20 cellular contexts compared by ENCODE assay signal in the genomic region with DNA sequence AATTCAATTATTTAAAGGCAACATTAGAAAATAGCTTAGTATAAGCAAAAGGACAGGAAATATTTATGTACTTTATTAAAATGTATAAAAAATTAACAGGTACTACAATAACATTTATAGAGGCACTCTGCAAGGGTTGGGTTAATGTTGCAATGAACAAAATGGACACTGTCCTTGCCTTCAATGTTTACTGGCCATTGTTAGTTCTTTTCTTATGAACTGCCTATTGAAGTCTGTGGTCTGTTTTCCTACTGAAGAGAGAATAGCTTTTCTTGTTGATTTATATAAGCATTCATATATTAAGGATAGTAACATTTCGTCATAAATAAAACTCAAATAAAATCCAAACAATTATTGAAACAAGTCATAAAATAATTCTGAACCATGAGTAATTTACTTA.
"Had no signal": no experiment of that assay in that cellular context is flagged by ENCODE, and none has a peak within 500 bp of the region (broad histone marks: within the 10 kb centered on the region; RNA-seq: fewer than 3 reads in every experiment).

No MANE protein-coding gene starts in this region.

- ATAC-seq: gastroesophageal sphincter; left lobe of liver; natural killer cell; right cardiac atrium; stimulated activated naive CD8-positive, alpha-beta T cell treated with anti-CD3 and anti-CD28 coated beads, Interleukin-15, Interleukin-2, amounts not matched to agents 100 U/mL and 50 U/mL, for 24 hours had no signal

- H3K36me3 Mint-ChIP-seq: activated naive CD4-positive, alpha-beta T cell treated with anti-CD3 and anti-CD28 coated beads, Interleukin-2, amount 10 ng/mL, durations not matched to agents 7 days and 5 days; natural killer cell had no signal

- H3K4me3 ChIP-seq: esophagus muscularis mucosa, gastroesophageal sphincter, lung, prostate gland, tibial artery had no signal

- H3K4me1 Mint-ChIP-seq: activated naive CD4-positive, alpha-beta T cell treated with anti-CD3 and anti-CD28 coated beads, Interleukin-2, amount 10 ng/mL, durations not matched to agents 7 days and 5 days; natural killer cell had no signal

- H3K27ac ChIP-seq: esophagus muscularis mucosa, gastroesophageal sphincter, prostate gland, tibial artery had no signal

- H3K4me3 Mint-ChIP-seq: activated naive CD4-positive, alpha-beta T cell treated with anti-CD3 and anti-CD28 coated beads, Interleukin-2, amount 10 ng/mL, durations not matched to agents 7 days and 5 days; natural killer cell; T-helper 1 cell treated with Interleukin-12 subunit alpha and Interleukin-12 subunit beta and Interleukin-4 antibody, amounts not matched to agents 30 μg/mL and 1 μg/mL, for 36 hours had no signal

- FAIRE-seq: colon, keratinocyte had no signal

- H3K4me1 ChIP-seq: prostate gland had no signal

- H3K27ac Mint-ChIP-seq: activated naive CD4-positive, alpha-beta T cell treated with anti-CD3 and anti-CD28 coated beads, Interleukin-2, amount 10 ng/mL, durations not matched to agents 7 days and 5 days; natural killer cell; T-helper 1 cell treated with Interleukin-12 subunit alpha and Interleukin-12 subunit beta and Interleukin-4 antibody, amounts not matched to agents 30 μg/mL and 1 μg/mL, for 36 hours had no signal

- H3K9me3 Mint-ChIP-seq: activated naive CD4-positive, alpha-beta T cell treated with anti-CD3 and anti-CD28 coated beads, Interleukin-2, amount 10 ng/mL, durations not matched to agents 7 days and 5 days; natural killer cell; T-helper 1 cell treated with Interleukin-12 subunit alpha and Interleukin-12 subunit beta and Interleukin-4 antibody, amounts not matched to agents 30 μg/mL and 1 μg/mL, for 36 hours had no signal

- H3K36me3 ChIP-seq: esophagus muscularis mucosa, gastroesophageal sphincter, prostate gland, tibial artery had no signal

- H3K27me3 ChIP-seq: esophagus muscularis mucosa, gastroesophageal sphincter, tibial artery had no signal

- H3K9me3 ChIP-seq: esophagus muscularis mucosa, gastroesophageal sphincter, prostate gland, tibial artery had no signal

- DNase-seq: activated CD4-positive, alpha-beta T cell treated with anti-CD3 and anti-CD28 coated beads for 4 hours; activated CD4-positive, alpha-beta T cell treated with anti-CD3 and anti-CD28 coated beads, Interleukin-2, amount 50 U/mL, for 48 hours; activated CD4-positive, CD25-positive, alpha-beta regulatory T cell; activated effector memory CD4-positive, alpha-beta T cell treated with Interleukin-2 at 50 U/mL for 16 hours; activated naive CD4-positive, alpha-beta T cell treated with anti-CD3 and anti-CD28 coated beads, Interleukin-2, amount 10 ng/mL, durations not matched to agents 7 days and 5 days; activated T-cell treated with anti-CD3 and anti-CD28 coated beads, Interleukin-2, amount 50 U/mL, for 48 hours; natural killer cell; right cardiac atrium; stimulated activated CD4-positive, alpha-beta T cell treated with anti-CD3 and anti-CD28 coated beads, Interleukin-12 subunit alpha, Interleukin-12 subunit beta, amount 100 ng/mL, for 4 hours; stimulated activated CD4-positive, alpha-beta T cell treated with anti-CD3 and anti-CD28 coated beads, Interleukin-4, amount 100 ng/mL, for 4 hours; stimulated activated naive CD8-positive, alpha-beta T cell treated with anti-CD3 and anti-CD28 coated beads, Interleukin-15, Interleukin-2, amounts not matched to agents 100 U/mL and 50 U/mL, for 24 hours; tibial artery had no signal
